ENCODE assay signal across 18 cellular contexts in the genomic region with DNA sequence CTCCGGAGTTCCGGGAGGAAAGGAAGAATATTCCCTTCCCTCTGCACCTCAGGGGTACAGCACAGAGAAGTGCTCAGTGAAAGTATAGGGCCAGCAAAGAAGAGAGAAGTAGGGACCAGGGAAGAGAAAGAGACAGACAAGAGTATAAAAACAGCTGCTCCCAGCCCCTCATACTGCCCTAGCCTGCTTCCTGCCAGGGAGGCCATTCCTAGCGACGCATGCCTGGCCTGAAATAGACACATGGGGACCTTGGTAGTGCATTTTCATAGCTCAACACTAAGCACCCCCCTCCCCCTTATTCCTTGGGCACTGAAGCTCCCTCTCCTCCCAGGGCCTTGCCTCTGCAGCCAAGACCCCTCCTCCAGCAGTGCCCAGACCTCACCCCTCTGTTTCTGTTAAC.
DNase-seq lines count a peak whose midpoint lies in the region; ATAC-seq and TF ChIP-seq lines count a peak whose summit lies in the region.
"Had no signal": no experiment of that assay in that cellular context is flagged by ENCODE, and none has a peak within 500 bp of the region (broad histone marks: within the 10 kb centered on the region; RNA-seq: fewer than 3 reads in every experiment).

No MANE protein-coding gene starts in this region.

- CTCF ChIA-PET in IMR-90 (lab: Yijun Ruan, JAX) = interaction anchor here (0.5 kb wide), 1 partner anchor 69 kb away, joined by 4 read pairs; no protein-coding TSS in a partner anchor

- peak overlapping the region; percentile 45; the same call in 1 of the 2 replicates for H2BK120ac ChIP-seq in IMR-90 (ENCODE audit: low read depth, low read length)

- peaks cover 4% of the 10 kb centered on the region for H3K36me3 Mint-ChIP-seq in T-helper 17 cell (ENCODE audit: low read depth)
- no peaks in the 10 kb centered on the region for H3K36me3 Mint-ChIP-seq in stimulated activated naive B cell treated with anti-CD40 and anti-IgM and Interleukin-4, amounts not matched to agents 10 μg/mL and 1 μg/mL and 100 μg/mL, for 72 hours
- H3K36me3 Mint-ChIP-seq: activated naive CD4-positive, alpha-beta T cell treated with anti-CD3 and anti-CD28 coated beads, Interleukin-2, amount 50 U/mL, for 24 hours; memory B cell had no signal

- H3K4me3 Mint-ChIP-seq in T-helper 17 cell = no peak overlapping the region
- H3K4me3 Mint-ChIP-seq in stimulated activated naive B cell treated with anti-CD40 and anti-IgM and Interleukin-4, amounts not matched to agents 10 μg/mL and 1 μg/mL and 100 μg/mL, for 72 hours = no peak overlapping the region
- H3K4me3 Mint-ChIP-seq: activated naive CD4-positive, alpha-beta T cell treated with anti-CD3 and anti-CD28 coated beads, Interleukin-2, amount 50 U/mL, for 24 hours; CD4-positive, alpha-beta memory T cell; memory B cell; stimulated activated naive CD8-positive, alpha-beta T cell treated with anti-CD3 and anti-CD28 coated beads, Interleukin-15, amount 100 ng/mL, for 72 hours had no signal

- no peak overlapping the region for H3K56ac ChIP-seq in IMR-90 (ENCODE audit: extremely low read depth, insufficient read depth, low read length)

- peak overlapping the region; percentile 33 for H2AK9ac ChIP-seq in IMR-90 (replicated peaks; ENCODE audit: low read depth, low read length, poor library complexity)

- H3K36me3 ChIP-seq in IMR-90 (ENCODE audit: control insufficient read depth, insufficient read depth, low read length) (peaks cover 27% of the 10 kb centered on the region), iPS-20b (ENCODE audit: insufficient read depth, low read depth, low read length) (peaks cover 9% of the 10 kb centered on the region)
- H3K36me3 ChIP-seq: breast epithelium had no signal

- dilution Hi-C loops in IMR-90 (cut with HindIII; ENCODE audit: low sequenced_read_pairs, unreplicated experiment) = no loop called here

- peak overlapping the region; percentile 62 for H3K4ac ChIP-seq in IMR-90 (ENCODE audit: low read depth, low read length)

- H3K9ac ChIP-seq in IMR-90 (ENCODE audit: low read depth, low read length) = no peak overlapping the region
- peak overlapping the region; percentile 23; the same call in 1 of the 2 replicates for H3K9ac ChIP-seq in iPS-20b (ENCODE audit: low read depth, low read length)

- no CpG with 5 or more reads among the region's 4 CpGs for whole genome bisulfite sequencing in IMR-90 (ENCODE audit: extremely low coverage in 2 of 2, insufficient read length in 1 of 2), 2 experiments

- BruUV-seq in IMR-90 (replicated peaks; lab: Mats Ljungman, UMichigan) = no TSS peak

- peaks cover 71% of the 10 kb centered on the region for H3K4me1 ChIP-seq in IMR-90 (ENCODE audit: control insufficient read depth, insufficient read depth, low read length)
- peaks cover 62% of the 10 kb centered on the region for H3K4me1 ChIP-seq in iPS-20b (ENCODE audit: insufficient read depth, low read length)
- H3K4me1 ChIP-seq: breast epithelium had no signal

- H2BK5ac ChIP-seq in IMR-90 (ENCODE audit: low read depth, low read length, poor library complexity, severe bottlenecking) = peak overlapping the region; percentile 14

- H2BK20ac ChIP-seq in IMR-90 (ENCODE audit: low read depth, low read length) = no peak overlapping the region

- TF ChIP-seq CTCF in IMR-90 (conservative IDR thresholded peaks at IDR 0.05; ENCODE audit: low read depth, low read length) (no peak), GM13977 (IDR thresholded peaks at IDR 0.05; ENCODE audit: extremely low read depth, insufficient read depth, missing control alignments) (no peak)

- no peak overlapping the region; the same call in 1 of the 3 replicates for H2BK15ac ChIP-seq in IMR-90 (ENCODE audit: low read depth, low read length)

- peak overlapping the region; percentile 62 for H3K27ac Mint-ChIP-seq in T-helper 17 cell
- H3K27ac Mint-ChIP-seq in stimulated activated naive B cell treated with anti-CD40 and anti-IgM and Interleukin-4, amounts not matched to agents 10 μg/mL and 1 μg/mL and 100 μg/mL, for 72 hours = peak overlapping the region; percentile 76
- H3K27ac Mint-ChIP-seq: memory B cell had no signal

- TF ChIP-seq RAD21 in IMR-90 (IDR thresholded peaks at IDR 0.05; ENCODE audit: low read length) = no peak

- peak overlapping the region; percentile 54; the same call in 1 of the 2 replicates for H3K14ac ChIP-seq in IMR-90 (replicated peaks; ENCODE audit: low read depth, low read length)

- no peak overlapping the region; the same call in 1 of the 2 replicates for H4K5ac ChIP-seq in IMR-90 (ENCODE audit: low read depth, low read length)

- TF ChIP-seq POLR2A in IMR-90 (IDR thresholded peaks at IDR 0.05; ENCODE audit: low read depth, low read length) = no peak

- peak overlapping the region in 1 of 2 experiments; percentile 44; a peak in 2 of 4 replicates for H4K8ac ChIP-seq in IMR-90 (ENCODE audit: low read depth in 2 of 2, low read length in 2 of 2)

- peak overlapping the region; percentile 38; the same call in 1 of the 2 replicates for H3K23ac ChIP-seq in IMR-90 (ENCODE audit: low read depth, low read length)

- in situ Hi-C loops in IMR-90 (cut with MboI; ENCODE audit: low sequenced_read_pairs) = no loop called here
- in situ Hi-C loops in GM13977 (cut with MboI; ENCODE audit: low pct_unique_long_range_greater_than_20kb, low sequenced_read_pairs, unreplicated experiment) = no loop called here

- intact Hi-C loops in IMR-90 (cut with micrococcal nuclease) = no loop called here

- H2AK5ac ChIP-seq in IMR-90 (ENCODE audit: low read depth, low read length) = peak overlapping the region; percentile 73

- H3K27me3 ChIP-seq in IMR-90 (ENCODE audit: control insufficient read depth, insufficient read depth, low read length) = no peaks in the 10 kb centered on the region
- H3K27me3 ChIP-seq in iPS-20b (ENCODE audit: insufficient read depth, low read length) = no peaks in the 10 kb centered on the region
- H3K27me3 ChIP-seq: breast epithelium, Peyer's patch had no signal

- ATAC-seq in IMR-90 (ENCODE audit: low read depth) (no peak), T-helper 17 cell (no peak)
- ATAC-seq in stimulated activated naive B cell treated with anti-CD40 and anti-IgM and Interleukin-4, amounts not matched to agents 10 μg/mL and 1 μg/mL and 100 μg/mL, for 72 hours (replicated peaks) = no peak
- ATAC-seq: GM12878; stimulated activated naive CD8-positive, alpha-beta T cell treated with anti-CD3 and anti-CD28 coated beads, Interleukin-15, amount 100 ng/mL, for 72 hours had no signal

- no peaks in the 10 kb centered on the region for H3K27me3 Mint-ChIP-seq in T-helper 17 cell
- peaks cover 0 to 4% of the 10 kb centered on the region in 2 donors for H3K27me3 Mint-ChIP-seq in stimulated activated naive B cell treated with anti-CD40 and anti-IgM and Interleukin-4, amounts not matched to agents 10 μg/mL and 1 μg/mL and 100 μg/mL, for 72 hours
- H3K27me3 Mint-ChIP-seq: activated naive CD4-positive, alpha-beta T cell treated with anti-CD3 and anti-CD28 coated beads, Interleukin-2, amount 50 U/mL, for 24 hours; CD4-positive, alpha-beta memory T cell; stimulated activated naive CD8-positive, alpha-beta T cell treated with anti-CD3 and anti-CD28 coated beads, Interleukin-15, amount 100 ng/mL, for 72 hours had no signal

- H3K4me3 ChIP-seq in IMR-90 (ENCODE audit: insufficient read depth, low read depth, low read length) = no peak overlapping the region
- no peak overlapping the region for H3K4me3 ChIP-seq in iPS-20b (ENCODE audit: low read length)
- H3K4me3 ChIP-seq: breast epithelium, GM12878, Peyer's patch had no signal

- peaks cover 42% of the 10 kb centered on the region for H3K4me1 Mint-ChIP-seq in T-helper 17 cell
- peaks cover 33 to 47% of the 10 kb centered on the region in 2 donors for H3K4me1 Mint-ChIP-seq in stimulated activated naive B cell treated with anti-CD40 and anti-IgM and Interleukin-4, amounts not matched to agents 10 μg/mL and 1 μg/mL and 100 μg/mL, for 72 hours

- DNase-seq in IMR-90 (no peak), T-helper 17 cell (no peak), GM13977 (ENCODE audit: low spot score) (no peak), nucleus accumbens (lab: John Stamatoyannopoulos, UW) (no peak)
- no peak for DNase-seq in stimulated activated naive B cell treated with anti-CD40 and anti-IgM and Interleukin-4, amounts not matched to agents 10 μg/mL and 1 μg/mL and 100 μg/mL, for 72 hours
- no peak for DNase-seq in stimulated activated CD8-positive, alpha-beta memory T cell treated with anti-CD3 and anti-CD28 coated beads, Interleukin-4, amount 100 ng/mL, for 48 hours
- DNase-seq: activated CD4-positive, CD25-positive, alpha-beta regulatory T cell treated with anti-CD3 and anti-CD28 coated beads, Interleukin-2, amount 50 U/mL, for 72 hours; activated CD8-positive, alpha-beta memory T cell treated with anti-CD3 and anti-CD28 coated beads, Interleukin-2, amount 50 U/mL, for 48 hours; CD4-positive, alpha-beta memory T cell; NCI-H187 treated with DMSO at 0.1 percent for 48 hours; NCI-H524 treated with DMSO at 0.1 percent for 48 hours; Peyer's patch; stimulated activated naive CD8-positive, alpha-beta T cell treated with anti-CD3 and anti-CD28 coated beads, Interleukin-15, amount 100 ng/mL, for 72 hours had no signal

- POLR2A ChIA-PET in IMR-90 (lab: Charles Lee; ENCODE audit: unreplicated experiment) = no interaction called here

- peaks cover 46% of the 10 kb centered on the region for H4K20me1 ChIP-seq in IMR-90 (ENCODE audit: insufficient read depth, low read length)

- peak overlapping the region; percentile 17; the same call in 1 of the 2 replicates for H4K91ac ChIP-seq in IMR-90 (ENCODE audit: insufficient read depth, low read depth, low read length)

- peaks cover 52% of the 10 kb centered on the region for H3K9me1 ChIP-seq in IMR-90 (ENCODE audit: insufficient read depth, low read length)

- H3K27ac ChIP-seq in IMR-90 (ENCODE audit: insufficient read depth, low read length) = peak overlapping the region; percentile 20
- H3K27ac ChIP-seq in iPS-20b (ENCODE audit: low read length) = no peak overlapping the region
- H3K27ac ChIP-seq: breast epithelium, Peyer's patch had no signal

- H3K9me3 Mint-ChIP-seq in stimulated activated naive B cell treated with anti-CD40 and anti-IgM and Interleukin-4, amounts not matched to agents 10 μg/mL and 1 μg/mL and 100 μg/mL, for 72 hours = no peaks in the 10 kb centered on the region
- H3K9me3 Mint-ChIP-seq: activated naive CD4-positive, alpha-beta T cell treated with anti-CD3 and anti-CD28 coated beads, Interleukin-2, amount 50 U/mL, for 24 hours; CD4-positive, alpha-beta memory T cell; memory B cell; stimulated activated naive CD8-positive, alpha-beta T cell treated with anti-CD3 and anti-CD28 coated beads, Interleukin-15, amount 100 ng/mL, for 72 hours had no signal

- H3K9me3 ChIP-seq in IMR-90 (ENCODE audit: control insufficient read depth, insufficient read depth, low read length) (no peaks in the 10 kb centered on the region), T-helper 17 cell (ENCODE audit: control insufficient read depth, low read length, poor library complexity, severe bottlenecking) (no peaks in the 10 kb centered on the region), iPS-20b (ENCODE audit: insufficient read depth, low read depth, low read length) (no peaks in the 10 kb centered on the region)
- H3K9me3 ChIP-seq: breast epithelium, Peyer's patch had no signal

- H2AFZ ChIP-seq in IMR-90 (replicated peaks; ENCODE audit: low read length, poor library complexity) = peak overlapping the region; percentile 37

- 0 out of 2 replicates have a peak overlapping the region, but pooled peaks have one; percentile 3 for H3K18ac ChIP-seq in IMR-90 (ENCODE audit: low read depth, low read length)

- peaks cover 48 to 98% of the 10 kb centered on the region in 2 experiments; a peak in 3 of 4 replicates for H3K79me1 ChIP-seq in IMR-90 (ENCODE audit: low read depth in 1 of 2, low read length in 2 of 2)

- H3K4me2 ChIP-seq in IMR-90 (ENCODE audit: low read depth, low read length) = no peak overlapping the region
